ENCODE assay signal across 10 cellular contexts in the genomic region with DNA sequence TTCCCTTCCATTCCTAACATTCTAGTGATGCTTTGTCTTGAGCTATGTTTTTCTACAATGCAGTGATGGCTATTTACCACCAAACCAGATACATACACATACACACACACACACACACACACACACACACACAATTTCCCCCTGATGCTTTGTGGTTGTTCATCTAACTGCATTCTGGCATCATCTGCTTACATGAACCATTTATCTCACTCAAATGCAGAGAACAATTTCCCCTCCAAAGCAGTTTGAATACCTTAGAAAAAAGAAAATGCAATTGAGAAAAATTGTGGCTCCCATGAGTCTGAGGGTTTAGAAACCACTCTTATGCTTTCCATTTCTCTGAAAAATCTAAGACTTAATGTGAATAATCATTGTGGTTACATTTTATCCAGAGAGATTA.
"Had no signal": no experiment of that assay in that cellular context is flagged by ENCODE, and none has a peak within 500 bp of the region (broad histone marks: within the 10 kb centered on the region; RNA-seq: fewer than 3 reads in every experiment).

No MANE protein-coding gene starts in this region.

- H3K4me2 ChIP-seq: GM23338 had no signal

- H3K36me3 ChIP-seq: HAP-1 had no signal

- H2AFZ ChIP-seq: GM23338 had no signal

- H3K27me3 Mint-ChIP-seq: IgD-negative memory B cell had no signal

- H3K27ac ChIP-seq: HL-60 had no signal

- DNase-seq: H7, HFFc6, KG1 had no signal

- H3K4me1 Mint-ChIP-seq: GM23338 had no signal

- H3K4me1 ChIP-seq: HAP-1 had no signal

- FAIRE-seq: H1, HepG2, K562 had no signal

- H3K27ac Mint-ChIP-seq: GM23338, HFFc6, IgD-negative memory B cell had no signal

- H3K9me3 ChIP-seq: HAP-1 had no signal

- H3K4me3 ChIP-seq: GM23338, HAP-1, K562 had no signal

- H3K4me3 Mint-ChIP-seq: GM23338, HFFc6, IgD-negative memory B cell had no signal
